Comparison of ENCODE assay signal across 13 cellular contexts in genomic region chr2:216316743-216317142, GRCh38. TPM values are rescaled to one million over a fixed set of nuclear protein-coding genes. Genes with fewer than 3 reads are reported as not detected.
DNase-seq lines count a peak whose midpoint lies in the region; ATAC-seq and TF ChIP-seq lines count a peak whose summit lies in the region.
"Had no signal": no experiment of that assay in that cellular context is flagged by ENCODE, and none has a peak within 500 bp of the region (broad histone marks: within the 10 kb centered on the region; RNA-seq: fewer than 3 reads in every experiment).

No MANE protein-coding gene starts in this region.

- no peaks in the 10 kb centered on the region for H3K9me3 ChIP-seq in SJSA1 (replicated peaks)
- H3K9me3 ChIP-seq in fibroblast of lung (ENCODE audit: control insufficient read depth, insufficient read depth, low read depth, low read length): no peaks in the 10 kb centered on the region
- H3K9me3 ChIP-seq in trophoblast cell (ENCODE audit: insufficient read depth, low read depth, low read length): no peaks in the 10 kb centered on the region

- H3K27ac Mint-ChIP-seq in GM23338: no peak overlapping the region
- no peak overlapping the region for H3K27ac Mint-ChIP-seq in activated T-helper 17 cell treated with anti-CD3 and anti-CD28 coated beads, Interleukin-2, amount 50 U/mL, for 72 hours
- no peak overlapping the region for H3K27ac Mint-ChIP-seq in activated naive CD4-positive, alpha-beta T cell treated with anti-CD3 and anti-CD28 coated beads for 36 hours
- H3K27ac Mint-ChIP-seq: activated naive CD8-positive, alpha-beta T cell treated with anti-CD3 and anti-CD28 coated beads for 36 hours had no signal

- H4K12ac ChIP-seq in trophoblast cell (ENCODE audit: low read depth, low read length): no peak overlapping the region

- H3K4me2 ChIP-seq in GM23338 (no peak overlapping the region), fibroblast of lung (ENCODE audit: extremely low read depth, insufficient read depth, low read length) (peak overlapping the region; percentile 39), trophoblast cell (ENCODE audit: low read length) (no peak overlapping the region)

- intact Hi-C loops in activated naive CD4-positive, alpha-beta T cell treated with anti-CD3 and anti-CD28 coated beads for 36 hours (cut with micrococcal nuclease): loop anchor here (10.0 kb wide), 1 partner anchor 348 kb away; no protein-coding TSS in a partner anchor
- intact Hi-C loops in cardiac septum (cut with DNase I): no loop called here

- no peak overlapping the region for H3K18ac ChIP-seq in trophoblast cell (ENCODE audit: low read length)

- H2AFZ ChIP-seq in GM23338: no peak overlapping the region
- no peak overlapping the region for H2AFZ ChIP-seq in fibroblast of lung (ENCODE audit: low read length)
- H2AFZ ChIP-seq in trophoblast cell (ENCODE audit: insufficient read depth, low read length, poor library complexity): no peak overlapping the region

- H2AK5ac ChIP-seq in trophoblast cell (ENCODE audit: low read length): no peak overlapping the region

- H2BK5ac ChIP-seq in trophoblast cell (ENCODE audit: low read depth, low read length, poor library complexity): no peak overlapping the region

- H3K14ac ChIP-seq in trophoblast cell (ENCODE audit: low read length): no peak overlapping the region

- H3K4me1 Mint-ChIP-seq in GM23338: peaks cover 35% of the 10 kb centered on the region
- H3K4me1 Mint-ChIP-seq in activated T-helper 17 cell treated with anti-CD3 and anti-CD28 coated beads, Interleukin-2, amount 50 U/mL, for 72 hours: no peaks in the 10 kb centered on the region
- peaks cover 11% of the 10 kb centered on the region for H3K4me1 Mint-ChIP-seq in activated naive CD4-positive, alpha-beta T cell treated with anti-CD3 and anti-CD28 coated beads for 36 hours (ENCODE audit: low read depth)

- no peak overlapping the region for H3K27ac ChIP-seq in GM23338 (ENCODE audit: low read depth)
- H3K27ac ChIP-seq in SJSA1: peak overlapping the region; percentile 61
- H3K27ac ChIP-seq in fibroblast of lung (ENCODE audit: insufficient read depth, low read length): peak overlapping the region; percentile 63
- H3K27ac ChIP-seq in trophoblast cell (ENCODE audit: low read depth, low read length): no peak overlapping the region
- H3K27ac ChIP-seq: coronary artery, spleen, VCaP had no signal

- H4K20me1 ChIP-seq in GM23338 (replicated peaks; ENCODE audit: insufficient read depth) (no peaks in the 10 kb centered on the region), fibroblast of lung (ENCODE audit: control insufficient read depth, extremely low read depth, insufficient read depth, low read length) (no peaks in the 10 kb centered on the region)

- H3K4me3 ChIP-seq in GM23338 (no peak overlapping the region), SJSA1 (no peak overlapping the region), fibroblast of lung (replicated peaks in 1 of 4; ENCODE audit: control extremely low read depth in 1 of 4, insufficient read depth in 1 of 4, low read depth in 3 of 4, low read length in 4 of 4) (no peak overlapping the region), trophoblast cell (ENCODE audit: low read depth, low read length) (no peak overlapping the region)
- H3K4me3 ChIP-seq: coronary artery, spleen had no signal

- H3K9me2 ChIP-seq in GM23338 (ENCODE audit: insufficient read depth): no peaks in the 10 kb centered on the region

- no peak overlapping the region for H3K4me3 Mint-ChIP-seq in GM23338
- no peak overlapping the region for H3K4me3 Mint-ChIP-seq in activated T-helper 17 cell treated with anti-CD3 and anti-CD28 coated beads, Interleukin-2, amount 50 U/mL, for 72 hours
- H3K4me3 Mint-ChIP-seq in activated naive CD4-positive, alpha-beta T cell treated with anti-CD3 and anti-CD28 coated beads for 36 hours: no peak overlapping the region
- H3K4me3 Mint-ChIP-seq: activated naive CD8-positive, alpha-beta T cell treated with anti-CD3 and anti-CD28 coated beads for 36 hours had no signal

- no peaks in the 10 kb centered on the region for H3K9me3 Mint-ChIP-seq in GM23338
- H3K9me3 Mint-ChIP-seq in activated T-helper 17 cell treated with anti-CD3 and anti-CD28 coated beads, Interleukin-2, amount 50 U/mL, for 72 hours: no peaks in the 10 kb centered on the region
- H3K9me3 Mint-ChIP-seq in activated naive CD4-positive, alpha-beta T cell treated with anti-CD3 and anti-CD28 coated beads for 36 hours: no peaks in the 10 kb centered on the region
- H3K9me3 Mint-ChIP-seq: activated naive CD8-positive, alpha-beta T cell treated with anti-CD3 and anti-CD28 coated beads for 36 hours had no signal

- H3K27me3 Mint-ChIP-seq in GM23338 (ENCODE audit: insufficient read depth, low read depth, poor library complexity): peaks cover 8% of the 10 kb centered on the region
- peaks cover 20% of the 10 kb centered on the region for H3K27me3 Mint-ChIP-seq in activated T-helper 17 cell treated with anti-CD3 and anti-CD28 coated beads, Interleukin-2, amount 50 U/mL, for 72 hours
- H3K27me3 Mint-ChIP-seq in activated naive CD4-positive, alpha-beta T cell treated with anti-CD3 and anti-CD28 coated beads for 36 hours (ENCODE audit: low read depth): no peaks in the 10 kb centered on the region
- H3K27me3 Mint-ChIP-seq: activated naive CD8-positive, alpha-beta T cell treated with anti-CD3 and anti-CD28 coated beads for 36 hours had no signal

- CTCF ChIA-PET in activated naive CD4-positive, alpha-beta T cell treated with anti-CD3 and anti-CD28 coated beads for 36 hours (lab: Charles Lee): interaction anchor here (0.6 kb wide), 1 partner anchor 55 kb away, joined by 3 read pairs; no protein-coding TSS in a partner anchor

- H3K27me3 ChIP-seq in GM23338 (ENCODE audit: insufficient read depth): no peaks in the 10 kb centered on the region
- H3K27me3 ChIP-seq in SJSA1 (replicated peaks): no peaks in the 10 kb centered on the region
- H3K27me3 ChIP-seq in fibroblast of lung (ENCODE audit: control insufficient read depth, insufficient read depth, low read length): no peaks in the 10 kb centered on the region
- no peaks in the 10 kb centered on the region for H3K27me3 ChIP-seq in trophoblast cell (ENCODE audit: insufficient read depth, low read length)

- H3K36me3 ChIP-seq in GM23338 (ENCODE audit: insufficient read depth) (no peaks in the 10 kb centered on the region), SJSA1 (no peaks in the 10 kb centered on the region; the same call in 1 of the 2 replicates), fibroblast of lung (ENCODE audit: control insufficient read depth, insufficient read depth, low read length) (no peaks in the 10 kb centered on the region), trophoblast cell (ENCODE audit: control insufficient read depth in 1 of 2, insufficient read depth in 2 of 2, low read length in 2 of 2) (no peaks in the 10 kb centered on the region)
- H3K36me3 ChIP-seq: spleen had no signal

- H3K4me1 ChIP-seq in GM23338 (ENCODE audit: insufficient read depth) (peaks cover 22% of the 10 kb centered on the region), SJSA1 (replicated peaks) (peaks cover 21% of the 10 kb centered on the region), fibroblast of lung (ENCODE audit: control insufficient read depth, extremely low read depth, insufficient read depth, low read length) (peaks cover 17% of the 10 kb centered on the region), trophoblast cell (ENCODE audit: control insufficient read depth in 1 of 2, insufficient read depth in 2 of 2, low read length in 2 of 2) (peaks cover 0 to 3% of the 10 kb centered on the region in 2 experiments)
- H3K4me1 ChIP-seq: spleen had no signal

- no peak overlapping the region for H3K4ac ChIP-seq in trophoblast cell (ENCODE audit: low read depth, low read length)

- H3K9ac ChIP-seq in fibroblast of lung (ENCODE audit: insufficient read depth, low read length) (no peak overlapping the region), trophoblast cell (ENCODE audit: low read length) (no peak overlapping the region)

- H3K36me3 Mint-ChIP-seq in GM23338 (ENCODE audit: low read depth): no peaks in the 10 kb centered on the region
- H3K36me3 Mint-ChIP-seq in activated T-helper 17 cell treated with anti-CD3 and anti-CD28 coated beads, Interleukin-2, amount 50 U/mL, for 72 hours (ENCODE audit: low read depth): no peaks in the 10 kb centered on the region
- H3K36me3 Mint-ChIP-seq in activated naive CD4-positive, alpha-beta T cell treated with anti-CD3 and anti-CD28 coated beads for 36 hours (ENCODE audit: low read depth): no peaks in the 10 kb centered on the region
- H3K36me3 Mint-ChIP-seq: activated naive CD8-positive, alpha-beta T cell treated with anti-CD3 and anti-CD28 coated beads for 36 hours had no signal

- H3K79me2 ChIP-seq in GM23338 (replicated peaks; ENCODE audit: insufficient read depth): no peaks in the 10 kb centered on the region
- peaks cover 3% of the 10 kb centered on the region for H3K79me2 ChIP-seq in fibroblast of lung (ENCODE audit: control insufficient read depth, insufficient read depth, low read length)
- no peaks in the 10 kb centered on the region for H3K79me2 ChIP-seq in trophoblast cell (ENCODE audit: control insufficient read depth, insufficient read depth, low read length, poor library complexity)

- WGBS in trophoblast cell (ENCODE audit: extremely low coverage, insufficient coverage, insufficient read length): no CpG with 5 or more reads among the region's 2 CpGs

- no peak overlapping the region for H4K8ac ChIP-seq in trophoblast cell (ENCODE audit: low read depth, low read length)

- no peak overlapping the region for H2BK12ac ChIP-seq in trophoblast cell (ENCODE audit: low read length)

- no peak overlapping the region for H2BK120ac ChIP-seq in trophoblast cell (ENCODE audit: insufficient read depth, low read length, poor library complexity)

- no peaks in the 10 kb centered on the region for H3K79me1 ChIP-seq in trophoblast cell (ENCODE audit: low read length)

- ATAC-seq in GM23338 (peak; percentile 19), GM21825 (IDR thresholded peaks at IDR 0.05; ENCODE audit: unreplicated experiment) (no peak)
- ATAC-seq in activated T-helper 17 cell treated with anti-CD3 and anti-CD28 coated beads, Interleukin-2, amount 50 U/mL, for 72 hours (replicated peaks): no peak

- H3F3A ChIP-seq in GM23338 (replicated peaks; ENCODE audit: low read depth): no peaks in the 10 kb centered on the region

- no peak for TF ChIP-seq CTCF in GM23338 (conservative IDR thresholded peaks at IDR 0.05; ENCODE audit: low read depth in 2 of 2)
- no peak for TF ChIP-seq CTCF in fibroblast of lung (conservative IDR thresholded peaks at IDR 0.05 in 1 of 2, IDR thresholded peaks at IDR 0.05 in 1 of 2; ENCODE audit: low read depth in 1 of 2, low read length in 2 of 2)

- no peak overlapping the region for H4K91ac ChIP-seq in trophoblast cell (ENCODE audit: low read depth, low read length)

- no peak for DNase-seq in GM23338 (ENCODE audit: low spot score)
- DNase-seq in SJSA1 (ENCODE audit: low read depth in 1 of 2, low spot score in 2 of 2): no peak
- peak in 1 of 2 donors; percentile 82 for DNase-seq in fibroblast of lung (ENCODE audit: low read depth in 2 of 2)
- DNase-seq in trophoblast cell: peak; percentile 79 to 87
- DNase-seq in activated naive CD4-positive, alpha-beta T cell treated with anti-CD3 and anti-CD28 coated beads for 36 hours: no peak
- no peak for DNase-seq in cardiac septum (ENCODE audit: low spot score)
- DNase-seq: activated naive CD8-positive, alpha-beta T cell treated with anti-CD3 and anti-CD28 coated beads for 36 hours; NCI-H526; spleen had no signal

- no peak overlapping the region for H3K23ac ChIP-seq in trophoblast cell (ENCODE audit: low read length)

RNA-seq across cellular contexts. Expression of gene MARCHF4, which starts 55.5 kb away (rescaled TPM):
- 1.1 and 1.2 TPM in 2 replicates for total RNA-seq in GM23338 (2014; rRNA removed; shearing (Covaris generic))
- polyA plus RNA-seq in GM23338 (2016; fragmentation: Nextera tagmentation; extraction: Ambion mirVana) (0.45 and 0.70 TPM in 2 replicates), fibroblast of lung (3.6 and 7.3 TPM in 2 replicates)
- 2.5 and 4.3 TPM in 2 replicates for total RNA-seq in SJSA1 (2014; rRNA removed; shearing (Covaris generic))
- total RNA-seq in fibroblast of lung (0.26 and 1.3 TPM in 2 replicates), cardiac septum (not detected)
- polyA plus RNA-seq in fibroblast of lung (2012): 8.0 and 13.5 TPM in 2 replicates
- polyA minus RNA-seq in fibroblast of lung (ENCODE audit: low replicate concordance): 6.3 and 16.2 TPM in 2 replicates
- 0.40 and 0.42 TPM in 2 replicates for polyA plus RNA-seq in trophoblast cell (2013)
- not detected for total RNA-seq in activated T-helper 17 cell treated with anti-CD3 and anti-CD28 coated beads, Interleukin-2, amount 50 U/mL, for 72 hours
- not detected for total RNA-seq in activated naive CD4-positive, alpha-beta T cell treated with anti-CD3 and anti-CD28 coated beads for 36 hours
- total RNA-seq: activated naive CD8-positive, alpha-beta T cell treated with anti-CD3 and anti-CD28 coated beads for 36 hours; spleen had no signal
- polyA plus RNA-seq: spleen had no signal

Comparison
In these comparisons a context has a peak if more than half of its experiments do, and no peak if none do; other contexts are left out.
1. DNase-seq: peak in trophoblast cell (2 of 2); none in GM23338 (single experiment), SJSA1 (0 of 2), activated naive CD4-positive, alpha-beta T cell treated with anti-CD3 and anti-CD28 coated beads for 36 hours (single experiment) and cardiac septum (single experiment).
2. H3K27ac ChIP-seq: peak in SJSA1 (single experiment) and fibroblast of lung (single experiment); none in GM23338 (single experiment) and trophoblast cell (single experiment).